Comparison of ENCODE assay signal across 24 cellular contexts in genomic region chr2:219416233-219416598, GRCh38. TPM values are rescaled to one million over a fixed set of nuclear protein-coding genes. Genes with fewer than 3 reads are reported as not detected.
DNase-seq lines count a peak whose midpoint lies in the region; ATAC-seq and TF ChIP-seq lines count a peak whose summit lies in the region.
"Had no signal": no experiment of that assay in that cellular context is flagged by ENCODE, and none has a peak within 500 bp of the region (broad histone marks: within the 10 kb centered on the region; RNA-seq: fewer than 3 reads in every experiment).

No MANE protein-coding gene starts in this region.

- H3K4me3 ChIP-seq in A673 (ENCODE audit: low read depth, low read length, poor library complexity, severe bottlenecking) (no peak overlapping the region), HUES64 (ENCODE audit: low read length) (no peak overlapping the region), psoas muscle (no peak overlapping the region), smooth muscle cell (no peak overlapping the region)
- H3K4me3 ChIP-seq: adrenal gland, HAP-1, mucosa of descending colon had no signal

- no peak overlapping the region for H3K9ac ChIP-seq in HUES64 (ENCODE audit: low read depth, low read length)
- H3K9ac ChIP-seq in smooth muscle cell (ENCODE audit: low read depth), result no peak overlapping the region

- H3F3A ChIP-seq in smooth muscle cell (ENCODE audit: low read depth), result no peaks in the 10 kb centered on the region

- ATAC-seq in psoas muscle (no peak), GM19035 (IDR thresholded peaks at IDR 0.05; ENCODE audit: unreplicated experiment) (no peak), HG03135 (IDR thresholded peaks at IDR 0.05; ENCODE audit: unreplicated experiment) (no peak)
- ATAC-seq: activated CD4-positive, CD25-positive, alpha-beta regulatory T cell treated with anti-CD3 and anti-CD28 coated beads, Interleukin-2, amount 50 U/mL, for 24 hours; activated CD8-positive, alpha-beta T cell treated with anti-CD3 and anti-CD28 coated beads, Interleukin-2, amount 10 ng/mL, durations not matched to agents 7 days and 5 days; mucosa of descending colon had no signal

- POLR2A ChIA-PET in A673 (lab: Charles Lee; ENCODE audit: low non-redundant PET), result interaction anchor here (0.6 kb wide), 1 partner anchor 134 kb away, joined by 5 read pairs; no protein-coding TSS in a partner anchor

- no TSS peak for BruUV-seq in A673 (replicated peaks; lab: Mats Ljungman, UMichigan)

- H3K4me2 ChIP-seq in smooth muscle cell, result no peak overlapping the region

- H4K20me1 ChIP-seq in smooth muscle cell (ENCODE audit: low read depth), result no peaks in the 10 kb centered on the region

- H2AFZ ChIP-seq in smooth muscle cell (ENCODE audit: low read depth), result no peak overlapping the region

- H3K4me1 ChIP-seq in A673 (ENCODE audit: insufficient read depth, low read length, poor library complexity, severe bottlenecking) (peaks cover 15% of the 10 kb centered on the region), HUES64 (ENCODE audit: insufficient read depth, low read length) (peaks cover 14% of the 10 kb centered on the region), psoas muscle (peaks cover 31% of the 10 kb centered on the region), smooth muscle cell (ENCODE audit: low read depth) (peaks cover 8% of the 10 kb centered on the region)
- H3K4me1 ChIP-seq: adrenal gland had no signal

- H3K9me3 ChIP-seq in A673 (ENCODE audit: low read depth, low read length, poor library complexity, severe bottlenecking) (no peaks in the 10 kb centered on the region), HUES64 (ENCODE audit: insufficient read depth, low read depth, low read length) (peaks cover 6% of the 10 kb centered on the region; the same call in 1 of the 2 replicates), psoas muscle (no peaks in the 10 kb centered on the region), smooth muscle cell (replicated peaks; ENCODE audit: low read depth) (no peaks in the 10 kb centered on the region)
- H3K9me3 ChIP-seq: adrenal gland, mucosa of descending colon had no signal

- WGBS in HUES64, result 20% methylated on average over 3 of the region's 3 CpGs
- 17 to 38% (median 29%) methylated on average over 3 of the region's 3 CpGs for WGBS in psoas muscle, 3 donors
- 21% methylated on average over 3 of the region's 3 CpGs for WGBS in smooth muscle cell (ENCODE audit: low lambda C conversion rate)

- H3K79me2 ChIP-seq in smooth muscle cell (ENCODE audit: low read depth), result no peaks in the 10 kb centered on the region

- TF ChIP-seq CTCF in A673 (conservative IDR thresholded peaks at IDR 0.05; ENCODE audit: low read depth, low read length) (no peak), psoas muscle (IDR thresholded peaks at IDR 0.05) (no peak), smooth muscle cell (IDR thresholded peaks at IDR 0.05; ENCODE audit: borderline replicate concordance, insufficient read depth, poor library complexity, severe bottlenecking) (no peak)

- DNase-seq in A673 (ENCODE audit: low spot score) (peak; percentile 36), iPS DF 19.7 (ENCODE audit: low read depth, low spot score) (peak; percentile 42), psoas muscle (no peak), H4 (ENCODE audit: low spot score) (no peak), smooth muscle cell (lab: John Stamatoyannopoulos, UW; ENCODE audit: unreplicated experiment) (no peak)
- DNase-seq: ACHN; activated CD8-positive, alpha-beta T cell treated with anti-CD3 and anti-CD28 coated beads, Interleukin-2, amount 10 ng/mL, durations not matched to agents 7 days and 5 days; activated naive CD4-positive, alpha-beta T cell; adrenal gland; KG1; mucosa of descending colon; MV-4-11; NCI-H187; NCI-H69; retina; stimulated activated CD4-positive, alpha-beta T cell treated with anti-CD3 and anti-CD28 coated beads, Interleukin-15, amount 100 ng/mL, for 24 hours; stimulated activated CD8-positive, alpha-beta memory T cell treated with anti-CD3 and anti-CD28 coated beads, Interleukin-4, amount 100 ng/mL, for 48 hours had no signal

- H3K27ac ChIP-seq in A673 (ENCODE audit: low read depth, low read length, poor library complexity, severe bottlenecking) (no peak overlapping the region), HUES64 (ENCODE audit: low read depth, low read length) (peak overlapping the region; percentile 39; the same call in 1 of the 2 replicates), psoas muscle (peak overlapping the region; percentile 99), smooth muscle cell (ENCODE audit: low read depth) (no peak overlapping the region)
- H3K27ac ChIP-seq: adrenal gland had no signal

- H3K36me3 ChIP-seq in A673 (ENCODE audit: insufficient read depth, low read length, poor library complexity, severe bottlenecking) (no peaks in the 10 kb centered on the region), HUES64 (ENCODE audit: insufficient read depth, low read length) (no peaks in the 10 kb centered on the region), psoas muscle (ENCODE audit: insufficient read depth in 1 of 2, low read depth in 1 of 2) (peaks cover 0 to 22% of the 10 kb centered on the region in 2 donors), smooth muscle cell (ENCODE audit: low read depth) (no peaks in the 10 kb centered on the region)
- H3K36me3 ChIP-seq: adrenal gland, HAP-1 had no signal

- H3K27me3 ChIP-seq in A673 (replicated peaks; ENCODE audit: insufficient read depth, low read depth, low read length, poor library complexity), result no peaks in the 10 kb centered on the region
- peaks cover 16% of the 10 kb centered on the region for H3K27me3 ChIP-seq in HUES64 (ENCODE audit: insufficient read depth, low read length)
- no peaks in the 10 kb centered on the region for H3K27me3 ChIP-seq in psoas muscle (ENCODE audit: insufficient read depth in 3 of 3, low read length in 2 of 3)
- H3K27me3 ChIP-seq in smooth muscle cell (ENCODE audit: low read depth), result no peaks in the 10 kb centered on the region

- intact Hi-C loops in A673 (cut with micrococcal nuclease; ENCODE audit: unreplicated experiment) (no loop called here), psoas muscle (cut with DNase I) (no loop called here)

- CTCF ChIA-PET in A673 (lab: Charles Lee), result interaction anchor here (1.2 kb wide), 1 partner anchor 114 kb away, joined by 4 read pairs; no protein-coding TSS in a partner anchor

RNA-seq across cellular contexts. Expression of gene DES, which starts 2.0 kb away (rescaled TPM):
- total RNA-seq in A673 (2021) (not detected in 2 replicates), psoas muscle (over 10,000 TPM; 12,653 to 14,820 (median 13,821) TPM), smooth muscle cell (103 and 127 TPM in 2 replicates)
- polyA plus RNA-seq in HUES64 (2013, experiment 1 of 2), result 2.4 TPM
- polyA plus RNA-seq in HUES64 (2013, experiment 2 of 2), result 4.6 TPM
- polyA plus RNA-seq in psoas muscle (over 10,000 TPM in 2 of 3 donors, 1,000 to 10,000 TPM in 1; 8,143 to 13,925 (median 13,727) TPM), smooth muscle cell (106 and 109 TPM in 2 replicates)
- 0.68 and 1.2 TPM in 2 replicates for total RNA-seq in H4 (2014; rRNA removed; shearing (Covaris generic))
- total RNA-seq: activated CD8-positive, alpha-beta T cell treated with anti-CD3 and anti-CD28 coated beads, Interleukin-2, amount 10 ng/mL, durations not matched to agents 7 days and 5 days; bronchial epithelial cell had no signal

RNA-seq across cellular contexts. Expression of gene SPEG, which starts 18.4 kb away (rescaled TPM):
- 8.4 and 15.7 TPM in 2 replicates for total RNA-seq in A673 (2021)
- polyA plus RNA-seq in HUES64 (2013, experiment 1 of 2), result 15.6 TPM
- 21.6 TPM for polyA plus RNA-seq in HUES64 (2013, experiment 2 of 2)
- total RNA-seq in psoas muscle, result 100 to 1,000 TPM; 239 to 419 (median 304) TPM
- 100 to 1,000 TPM in 2 of 3 donors, 10 to 100 TPM in 1; 34.8 to 190 (median 133) TPM for polyA plus RNA-seq in psoas muscle
- total RNA-seq in H4 (2014; rRNA removed; shearing (Covaris generic)), result 2.5 and 3.7 TPM in 2 replicates
- 14.9 and 38.8 TPM in 2 replicates for total RNA-seq in smooth muscle cell
- polyA plus RNA-seq in smooth muscle cell, result 37.8 and 40.5 TPM in 2 replicates
- polyA plus RNA-seq: CD14-positive monocyte had no signal

RNA-seq across cellular contexts. Expression of gene DNPEP, which starts 28.5 kb away (rescaled TPM):
- total RNA-seq in A673 (2021) (69.2 and 83.0 TPM in 2 replicates), psoas muscle (10 to 100 TPM; 60.9 to 88.3 (median 63.9) TPM), smooth muscle cell (24.9 and 137 TPM in 2 replicates)
- polyA plus RNA-seq in HUES64 (2013, experiment 1 of 2), result 32.9 TPM
- 42.9 TPM for polyA plus RNA-seq in HUES64 (2013, experiment 2 of 2)
- polyA plus RNA-seq in psoas muscle (10 to 100 TPM; 46.7 to 93.1 (median 68.7) TPM), smooth muscle cell (48.1 and 61.8 TPM in 2 replicates)
- 79.9 and 87.7 TPM in 2 replicates for total RNA-seq in H4 (2014; rRNA removed; shearing (Covaris generic))

Comparison
In these comparisons a context has a peak if more than half of its experiments do, and no peak if none do; other contexts are left out.
1. DNase-seq: peak in A673 (single experiment) and iPS DF 19.7 (single experiment); none in psoas muscle (0 of 2), H4 (single experiment) and smooth muscle cell (single experiment).
2. H3K27ac ChIP-seq: peak in HUES64 (single experiment) and psoas muscle (single experiment); none in A673 (single experiment) and smooth muscle cell (single experiment).
3. RNA of gene DES, which starts 2.0 kb away (total RNA-seq): 12,653 to 14,820 TPM in psoas muscle; 103 to 127 TPM in smooth muscle cell, 0.68 to 1.2 TPM in H4 and not detected in A673; every median in the first group is over 10 times any median in the second.